Comparison of ENCODE assay signal across 13 cellular contexts in the genomic region with DNA sequence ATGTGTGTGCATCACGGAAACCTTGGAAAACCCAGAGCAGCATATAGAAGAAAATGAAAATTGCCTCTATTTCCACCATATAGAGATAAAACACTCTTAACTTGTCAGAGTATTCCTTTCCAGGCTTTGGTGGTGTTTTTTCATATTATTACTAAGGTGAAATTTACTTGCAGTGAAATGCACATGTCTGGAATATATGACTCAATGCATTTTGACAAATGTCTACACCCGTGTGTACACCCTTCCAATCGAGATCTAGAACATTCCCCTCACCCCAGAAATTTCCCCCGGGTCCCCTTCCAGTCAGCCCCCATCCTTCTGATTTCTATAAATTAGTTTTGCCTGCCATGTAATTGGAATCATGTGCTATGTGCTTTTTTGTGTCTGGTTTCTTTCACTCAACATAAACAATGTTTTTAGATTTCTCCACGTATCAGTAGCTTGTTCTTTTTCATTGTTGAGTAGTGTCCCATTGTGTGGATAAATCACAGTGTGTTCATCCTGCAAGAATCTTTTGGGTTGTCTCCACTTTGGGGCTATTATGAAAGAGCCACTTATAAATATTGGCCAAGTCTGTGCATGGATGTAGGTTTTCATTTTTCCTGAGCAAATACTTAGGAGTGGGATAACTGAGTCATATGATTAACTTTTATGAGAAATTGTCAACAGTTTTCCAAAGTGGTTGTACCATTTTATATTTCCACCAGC.
"Had no signal": no experiment of that assay in that cellular context is flagged by ENCODE, and none has a peak within 500 bp of the region (broad histone marks: within the 10 kb centered on the region; RNA-seq: fewer than 3 reads in every experiment).

No MANE protein-coding gene starts in this region.

- H3K27me3 Mint-ChIP-seq: activated naive CD4-positive, alpha-beta T cell treated with anti-CD3 and anti-CD28 coated beads, Interleukin-2, amount 50 U/mL, for 24 hours had no signal

- H3K4me3 Mint-ChIP-seq: activated naive CD4-positive, alpha-beta T cell treated with anti-CD3 and anti-CD28 coated beads, Interleukin-2, amount 50 U/mL, for 24 hours; activated T-cell treated with anti-CD3 and anti-CD28 coated beads, Interleukin-2, amount 50 U/mL, for 4 hours; natural killer cell treated with Interleukin-12 subunit alpha and Interleukin-12 subunit beta and Interleukin-15 and Interleukin-18, amount 100 ng/mL, for 72 hours had no signal

- H3K9me3 Mint-ChIP-seq: activated naive CD4-positive, alpha-beta T cell treated with anti-CD3 and anti-CD28 coated beads, Interleukin-2, amount 50 U/mL, for 24 hours; activated T-cell treated with anti-CD3 and anti-CD28 coated beads, Interleukin-2, amount 50 U/mL, for 4 hours; natural killer cell treated with Interleukin-12 subunit alpha and Interleukin-12 subunit beta and Interleukin-15 and Interleukin-18, amount 100 ng/mL, for 72 hours had no signal

- H3K27me3 ChIP-seq: breast epithelium, dorsolateral prefrontal cortex, right lobe of liver had no signal

- H3K27ac ChIP-seq: breast epithelium, psoas muscle, right lobe of liver, thoracic aorta had no signal

- ATAC-seq: left lobe of liver, psoas muscle, right lobe of liver had no signal

- H3K4me1 ChIP-seq: breast epithelium, psoas muscle had no signal

- H3K4me3 ChIP-seq: breast epithelium, dorsolateral prefrontal cortex, mucosa of descending colon, psoas muscle, right lobe of liver, thoracic aorta had no signal

- DNase-seq: activated T-cell treated with anti-CD3 and anti-CD28 coated beads, Interleukin-2, amount 50 U/mL, for 4 hours; anterior cingulate cortex; dorsolateral prefrontal cortex; foreskin melanocyte; mammary epithelial cell; mucosa of descending colon; psoas muscle; right lobe of liver had no signal

- H3K9me3 ChIP-seq: breast epithelium, mucosa of descending colon, psoas muscle, right lobe of liver, thoracic aorta had no signal

- H3K27ac Mint-ChIP-seq: activated naive CD4-positive, alpha-beta T cell treated with anti-CD3 and anti-CD28 coated beads, Interleukin-2, amount 50 U/mL, for 24 hours had no signal

- H3K36me3 ChIP-seq: breast epithelium, right lobe of liver, thoracic aorta had no signal
